1 cellular context compared by ENCODE assay signal in genomic region chr3:101519685-101520365, GRCh38.
TF ChIP-seq lines count a peak whose summit lies in the region.

No MANE protein-coding gene starts in this region.

TF ChIP-seq in HepG2, 621 proteins besides CTCF, POLR2A, EP300 and RAD21 (continued from another document and continues in another):
- TF ChIP-seq TOE1 (CRISPR knock-in tag; IDR thresholded peaks at IDR 0.05) = no peak
- TF ChIP-seq ZBTB3 (CRISPR knock-in tag; IDR thresholded peaks at IDR 0.05; ENCODE audit: borderline replicate concordance, low read depth) = no peak
- no peak for TF ChIP-seq NFAT5 (CRISPR knock-in tag; IDR thresholded peaks at IDR 0.05)
- no peak for TF ChIP-seq PAWR (CRISPR knock-in tag; IDR thresholded peaks at IDR 0.05; ENCODE audit: borderline replicate concordance)
- no peak for TF ChIP-seq ZNF782 (CRISPR knock-in tag; IDR thresholded peaks at IDR 0.05; ENCODE audit: borderline replicate concordance)
- TF ChIP-seq ZNF414 (CRISPR knock-in tag; IDR thresholded peaks at IDR 0.05) = no peak
- TF ChIP-seq THAP9 (CRISPR knock-in tag; IDR thresholded peaks at IDR 0.05; ENCODE audit: borderline replicate concordance) = no peak
- no peak for TF ChIP-seq ZSCAN5A (CRISPR knock-in tag; IDR thresholded peaks at IDR 0.05; ENCODE audit: borderline replicate concordance)
- TF ChIP-seq UBTF (CRISPR knock-in tag; IDR thresholded peaks at IDR 0.05) = no peak
- TF ChIP-seq IKZF5 (CRISPR knock-in tag; IDR thresholded peaks at IDR 0.05) = no peak
- TF ChIP-seq ZNF660 (CRISPR knock-in tag; IDR thresholded peaks at IDR 0.05; ENCODE audit: borderline replicate concordance, low read depth) = no peak
- TF ChIP-seq HMG20A (CRISPR knock-in tag; IDR thresholded peaks at IDR 0.05; ENCODE audit: borderline replicate concordance) = 0 out of 2 replicates have a peak, but pooled peaks have one; percentile 23
- no peak for TF ChIP-seq BORCS8-MEF2B (CRISPR knock-in tag; IDR thresholded peaks at IDR 0.05)
- TF ChIP-seq ATF1 (CRISPR knock-in tag; IDR thresholded peaks at IDR 0.05) = no peak
- TF ChIP-seq ZFP91 (CRISPR knock-in tag; IDR thresholded peaks at IDR 0.05; ENCODE audit: borderline replicate concordance) = no peak
- TF ChIP-seq PHF8 (CRISPR knock-in tag; IDR thresholded peaks at IDR 0.05) = no peak
- no peak for TF ChIP-seq ZNF564 (CRISPR knock-in tag; IDR thresholded peaks at IDR 0.05)
- no peak for TF ChIP-seq CERS6 (CRISPR knock-in tag; IDR thresholded peaks at IDR 0.05)
- no peak for TF ChIP-seq THAP11 (CRISPR knock-in tag; IDR thresholded peaks at IDR 0.05)
- TF ChIP-seq TGIF2 (CRISPR knock-in tag; IDR thresholded peaks at IDR 0.05) = no peak
- TF ChIP-seq HNRNPUL1 (IDR thresholded peaks at IDR 0.05; ENCODE audit: low read depth, low read length) = no peak
- no peak for TF ChIP-seq ZNF225 (CRISPR knock-in tag; IDR thresholded peaks at IDR 0.05)
- TF ChIP-seq MATR3 (CRISPR knock-in tag; IDR thresholded peaks at IDR 0.05) = no peak
- no peak for TF ChIP-seq ZNF614 (CRISPR knock-in tag; IDR thresholded peaks at IDR 0.05; ENCODE audit: borderline replicate concordance)
- TF ChIP-seq ZNF709 (CRISPR knock-in tag; IDR thresholded peaks at IDR 0.05) = no peak
- TF ChIP-seq ZNF558 (CRISPR knock-in tag; IDR thresholded peaks at IDR 0.05; ENCODE audit: borderline replicate concordance) = no peak
- TF ChIP-seq FOXP4 (CRISPR knock-in tag; IDR thresholded peaks at IDR 0.05) = no peak
- TF ChIP-seq ZNF672 (CRISPR knock-in tag; IDR thresholded peaks at IDR 0.05) = no peak
- TF ChIP-seq PLRG1 (conservative IDR thresholded peaks at IDR 0.05) = no peak
- no peak for TF ChIP-seq SOX6 (IDR thresholded peaks at IDR 0.05)
- 0 out of 2 replicates have a peak, but pooled peaks have one; percentile 22 for TF ChIP-seq SOX6 (CRISPR knock-in tag; IDR thresholded peaks at IDR 0.05)
- peak; percentile 86 for TF ChIP-seq ATF7 (IDR thresholded peaks at IDR 0.05)
- no peak; the same call in 1 of the 2 replicates for TF ChIP-seq ATF7 (CRISPR knock-in tag; IDR thresholded peaks at IDR 0.05)
- TF ChIP-seq DPF2 (CRISPR knock-in tag; IDR thresholded peaks at IDR 0.05; ENCODE audit: borderline replicate concordance, low read depth) = no peak
- TF ChIP-seq ZNF281 (CRISPR knock-in tag; IDR thresholded peaks at IDR 0.05; ENCODE audit: borderline replicate concordance) = no peak
- TF ChIP-seq TOPORS (CRISPR knock-in tag; IDR thresholded peaks at IDR 0.05) = no peak
- TF ChIP-seq CREM (IDR thresholded peaks at IDR 0.05) = peak; percentile 34; the same call in 1 of the 2 replicates
- no peak for TF ChIP-seq CREM (CRISPR knock-in tag; IDR thresholded peaks at IDR 0.05)
- TF ChIP-seq IKZF1 (IDR thresholded peaks at IDR 0.05) = no peak
- no peak for TF ChIP-seq TARDBP (CRISPR knock-in tag; IDR thresholded peaks at IDR 0.05)
- no peak for TF ChIP-seq RAD51 (IDR thresholded peaks at IDR 0.05; ENCODE audit: borderline replicate concordance)
- TF ChIP-seq ZBTB21 (CRISPR knock-in tag; IDR thresholded peaks at IDR 0.05) = no peak
- no peak for TF ChIP-seq ZSCAN29 (CRISPR knock-in tag; conservative IDR thresholded peaks at IDR 0.05)
